Comparison of ENCODE assay signal across 8 cellular contexts in the genomic region with DNA sequence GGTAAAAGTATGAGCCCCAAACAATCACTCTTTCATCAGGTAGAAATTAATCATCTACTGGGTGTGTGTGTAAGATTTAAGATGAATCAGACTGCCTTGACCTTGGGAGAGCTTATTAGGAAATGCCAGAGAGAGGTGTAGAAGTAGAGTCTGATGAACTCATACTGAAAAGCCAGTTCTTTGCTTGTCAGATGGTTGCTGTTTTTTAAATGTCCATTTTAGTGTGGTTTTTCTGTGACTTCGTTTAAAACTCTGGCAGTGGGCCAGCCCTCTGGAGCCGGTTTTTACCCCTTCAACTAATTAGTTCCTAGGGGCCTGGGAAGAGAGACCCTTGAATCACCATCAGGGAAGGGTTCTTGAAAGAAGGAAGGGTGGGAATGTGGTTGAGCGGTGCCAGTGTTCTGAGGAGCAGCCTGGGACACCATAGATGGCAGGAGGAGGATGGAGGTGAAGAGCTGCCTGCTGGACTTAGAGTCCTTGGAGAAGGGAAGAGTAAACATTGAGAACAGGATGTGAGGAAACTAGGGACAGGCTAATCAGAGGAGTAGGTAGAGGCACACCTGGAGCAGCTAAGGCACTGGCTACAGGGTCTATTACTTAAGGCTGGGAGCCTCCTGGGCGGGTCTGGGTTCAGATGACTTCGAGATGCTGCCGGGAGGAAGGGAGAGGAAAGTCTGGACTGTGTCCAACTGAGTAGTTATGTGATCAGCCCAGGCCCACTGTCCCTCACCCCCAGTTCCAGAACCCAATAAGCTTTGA.
DNase-seq lines count a peak whose midpoint lies in the region; ATAC-seq and TF ChIP-seq lines count a peak whose summit lies in the region.

No MANE protein-coding gene starts in this region.

- H3K27ac ChIP-seq in CD8-positive, alpha-beta memory T cell (ENCODE audit: low read depth, low read length): peak overlapping the region; percentile 94
- peak overlapping the region; percentile 87 for H3K27ac ChIP-seq in skeletal muscle tissue (ENCODE audit: low read depth, low read length)

- H3K9me3 ChIP-seq in CD8-positive, alpha-beta memory T cell (ENCODE audit: low read length): no peaks in the 10 kb centered on the region
- H3K9me3 ChIP-seq in skeletal muscle tissue (ENCODE audit: control insufficient read depth in 3 of 3, low read length in 3 of 3): no peaks in the 10 kb centered on the region

- ATAC-seq in activated B cell treated with CpG ODN at 0.5 μM for 24 hours (ENCODE audit: low read depth): no peak
- no peak for ATAC-seq in GM21576 (IDR thresholded peaks at IDR 0.05; ENCODE audit: unreplicated experiment)
- ATAC-seq in GM18498 (IDR thresholded peaks at IDR 0.05; ENCODE audit: unreplicated experiment): no peak

- peak overlapping the region; percentile 79 for H3K4me3 ChIP-seq in CD8-positive, alpha-beta memory T cell (ENCODE audit: low read length)
- H3K4me3 ChIP-seq in skeletal muscle tissue (ENCODE audit: low read length in 3 of 3): peak overlapping the region; percentile 68 to 85 (median 80)

- H3K9ac ChIP-seq in skeletal muscle tissue (ENCODE audit: low read depth in 1 of 3, low read length in 3 of 3): peak overlapping the region; percentile 82 to 89 (median 88)

- H3K4me3 Mint-ChIP-seq in CD8-positive, alpha-beta memory T cell: peak overlapping the region; percentile 87 to 96 (median 92)
- H3K4me3 Mint-ChIP-seq in activated B cell treated with CpG ODN at 0.5 μM for 24 hours: peak overlapping the region; percentile 84

- no peaks in the 10 kb centered on the region for H3K27me3 Mint-ChIP-seq in CD8-positive, alpha-beta memory T cell
- no peaks in the 10 kb centered on the region for H3K27me3 Mint-ChIP-seq in activated B cell treated with CpG ODN at 0.5 μM for 24 hours

- POLR2A ChIA-PET in CD8-positive, alpha-beta memory T cell (lab: Charles Lee): interaction anchor here (1.0 to 6.0 kb wide), 3 partner anchors 9 to 19 kb away, joined by 3 to 56 read pairs (median 8); no protein-coding TSS in a partner anchor
- POLR2A ChIA-PET in activated B cell treated with CpG ODN at 0.5 μM for 24 hours (lab: Charles Lee): interaction anchor here (0.5 to 13.9 kb wide), 10 partner anchors 7 to 366 kb away, joined by 3 to 241 read pairs (median 5); no protein-coding TSS in a partner anchor

- no peaks in the 10 kb centered on the region for H3K27me3 ChIP-seq in CD8-positive, alpha-beta memory T cell (ENCODE audit: insufficient read depth, low read length, poor library complexity, severe bottlenecking)
- no peaks in the 10 kb centered on the region for H3K27me3 ChIP-seq in skeletal muscle tissue (ENCODE audit: control insufficient read depth in 3 of 3, insufficient read depth in 3 of 3, low read length in 3 of 3)

- CTCF ChIA-PET in CD8-positive, alpha-beta memory T cell (lab: Charles Lee): interaction anchor here (1.6 to 19.9 kb wide), 6 partner anchors 9 to 51 kb away, joined by 5 to 295 read pairs (median 12); no protein-coding TSS in a partner anchor
- CTCF ChIA-PET in activated B cell treated with CpG ODN at 0.5 μM for 24 hours (lab: Charles Lee): interaction anchor here (1.9 to 9.6 kb wide), 3 partner anchors 16 to 52 kb away, joined by 6 to 125 read pairs (median 8); no protein-coding TSS in a partner anchor

- no peak for TF ChIP-seq CTCF in activated B cell treated with CpG ODN at 0.5 μM for 24 hours (IDR thresholded peaks at IDR 0.05)

- no peaks in the 10 kb centered on the region for H3K36me3 ChIP-seq in CD8-positive, alpha-beta memory T cell (ENCODE audit: insufficient read depth, low read length)
- H3K36me3 ChIP-seq in skeletal muscle tissue (ENCODE audit: control insufficient read depth in 3 of 3, insufficient read depth in 3 of 3, low read length in 3 of 3): no peaks in the 10 kb centered on the region

- H3K27ac Mint-ChIP-seq in CD8-positive, alpha-beta memory T cell: peak overlapping the region; percentile 90 to 98 (median 96)
- H3K27ac Mint-ChIP-seq in activated B cell treated with CpG ODN at 0.5 μM for 24 hours: peak overlapping the region; percentile 91

- intact Hi-C loops in activated B cell treated with CpG ODN at 0.5 μM for 24 hours (cut with micrococcal nuclease): loop anchor here (5.0 to 10.0 kb wide), 2 partner anchors 91 to 271 kb away; partner anchors contain the start of gene UBE2F

- no peak for TF ChIP-seq EP300 in Ishikawa (IDR thresholded peaks at IDR 0.05; ENCODE audit: borderline replicate concordance)

- peaks cover 0 to 8% (median 0%) of the 10 kb centered on the region in 3 donors for H3K36me3 Mint-ChIP-seq in CD8-positive, alpha-beta memory T cell
- H3K36me3 Mint-ChIP-seq in activated B cell treated with CpG ODN at 0.5 μM for 24 hours (ENCODE audit: low read depth): peaks cover 6% of the 10 kb centered on the region

- peak in 2 of 5 donors; percentile 21 to 62 for DNase-seq in CD8-positive, alpha-beta memory T cell
- DNase-seq in activated B cell treated with CpG ODN at 0.5 μM for 24 hours (no peak), glomerular visceral epithelial cell (ENCODE audit: extremely low spot score) (peak; percentile 73), GM19238 (ENCODE audit: insufficient read length, low spot score) (no peak)

- H3K9me3 Mint-ChIP-seq in CD8-positive, alpha-beta memory T cell: no peaks in the 10 kb centered on the region
- H3K9me3 Mint-ChIP-seq in activated B cell treated with CpG ODN at 0.5 μM for 24 hours: no peaks in the 10 kb centered on the region

- no peak for TF ChIP-seq RAD21 in Ishikawa (IDR thresholded peaks at IDR 0.05; ENCODE audit: low read depth)

- peaks cover 77% of the 10 kb centered on the region for H3K4me1 ChIP-seq in CD8-positive, alpha-beta memory T cell (ENCODE audit: insufficient read depth, low read length)
- peaks cover 78 to 81% (median 80%) of the 10 kb centered on the region in 3 donors for H3K4me1 ChIP-seq in skeletal muscle tissue (ENCODE audit: control insufficient read depth in 3 of 3, insufficient read depth in 3 of 3, low read length in 3 of 3)

- H3K4me1 Mint-ChIP-seq in CD8-positive, alpha-beta memory T cell: peaks cover 79 to 83% (median 81%) of the 10 kb centered on the region in 3 donors
- H3K4me1 Mint-ChIP-seq in activated B cell treated with CpG ODN at 0.5 μM for 24 hours: peaks cover 81% of the 10 kb centered on the region

TF ChIP-seq in Ishikawa, 13 proteins besides CTCF, POLR2A, EP300 and RAD21:
- TF ChIP-seq NFIC (IDR thresholded peaks at IDR 0.05) (peak; percentile 4; the same call in 1 of the 2 replicates), FOXM1 (IDR thresholded peaks at IDR 0.05; ENCODE audit: borderline replicate concordance, low read depth) (no peak), REST (IDR thresholded peaks at IDR 0.05; ENCODE audit: low read depth) (no peak), YY1 (IDR thresholded peaks at IDR 0.05; ENCODE audit: low read depth) (no peak)
- TF ChIP-seq, protein P1, sequence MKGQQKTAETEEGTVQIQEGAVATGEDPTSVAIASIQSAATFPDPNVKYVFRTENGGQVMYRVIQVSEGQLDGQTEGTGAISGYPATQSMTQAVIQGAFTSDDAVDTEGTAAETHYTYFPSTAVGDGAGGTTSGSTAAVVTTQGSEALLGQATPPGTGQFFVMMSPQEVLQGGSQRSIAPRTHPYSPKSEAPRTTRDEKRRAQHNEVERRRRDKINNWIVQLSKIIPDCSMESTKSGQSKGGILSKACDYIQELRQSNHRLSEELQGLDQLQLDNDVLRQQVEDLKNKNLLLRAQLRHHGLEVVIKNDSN (IDR thresholded peaks at IDR 0.05): no peak
